Comparison of ENCODE assay signal across 7 cellular contexts in the genomic region with DNA sequence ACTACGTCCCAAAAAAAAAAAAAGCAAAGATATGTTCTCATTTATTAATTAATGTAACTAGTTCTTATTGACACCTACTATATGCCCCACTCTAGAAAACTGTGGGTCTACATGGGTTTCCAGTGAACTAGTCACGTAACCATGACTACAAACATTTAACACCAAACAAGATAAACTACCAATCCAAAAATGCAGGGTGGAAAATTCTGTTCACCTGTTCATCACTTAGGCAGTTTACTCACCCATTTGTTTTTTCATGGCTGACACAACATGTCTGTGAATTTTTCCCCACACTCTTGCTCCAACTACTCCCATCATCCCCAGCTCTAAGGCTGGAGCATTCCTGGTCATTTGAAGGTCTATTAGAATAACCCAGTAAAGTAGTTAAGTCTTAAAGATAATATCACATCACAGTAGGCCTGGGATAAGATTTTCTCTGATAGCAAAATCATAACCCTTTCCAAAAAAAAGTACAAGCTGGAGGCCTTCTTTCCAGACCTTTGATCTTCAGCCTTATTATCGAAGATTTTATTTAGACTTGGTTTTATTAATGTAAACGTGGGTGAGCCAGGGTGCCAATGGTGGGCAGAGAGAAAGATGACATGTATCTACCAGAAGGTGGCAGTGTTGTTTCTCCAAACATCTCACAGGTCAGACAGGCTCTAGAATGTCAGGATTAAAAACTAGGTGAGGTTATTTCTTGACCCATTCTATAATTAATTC.
A peak's percentile ranks its signal among the peaks of the same experiment; 100 is the strongest.
DNase-seq lines count a peak whose midpoint lies in the region; ATAC-seq and FAIRE-seq lines count a peak whose summit lies in the region.

No MANE protein-coding gene starts in this region.

- peak; percentile 95 for FAIRE-seq in urothelium cell line (lab: Jason Lieb, UNC)

- peak; percentile 70 for ATAC-seq in GM21515 (IDR thresholded peaks at IDR 0.05; ENCODE audit: unreplicated experiment)

- DNase-seq in Daoy (ENCODE audit: low read depth) (peak; percentile 71), NAMALWA (ENCODE audit: low spot score) (peak; percentile 68), SK-N-DZ (ENCODE audit: low spot score) (peak; percentile 54), lung microvascular endothelial cell (ENCODE audit: low read depth in 2 of 2) (peak; percentile 69 to 75), urothelium cell line (ENCODE audit: low spot score) (peak; percentile 78)
- DNase-seq in effector CD4-positive, alpha-beta T cell, result peak; percentile 20

Comparison
In these comparisons a context has a peak if more than half of its experiments do, and no peak if none do; other contexts are left out.
1. Peak in every context shown above with its lines: DNase-seq and ATAC-seq.
2. DNase-seq: peak in every context shown above with its lines; median percentile 78 in urothelium cell line; 72 in lung microvascular endothelial cell; 71 in Daoy; 68 in NAMALWA; 54 in SK-N-DZ; 20 in effector CD4-positive, alpha-beta T cell.